Comparison of ENCODE assay signal across 10 cellular contexts in the genomic region with DNA sequence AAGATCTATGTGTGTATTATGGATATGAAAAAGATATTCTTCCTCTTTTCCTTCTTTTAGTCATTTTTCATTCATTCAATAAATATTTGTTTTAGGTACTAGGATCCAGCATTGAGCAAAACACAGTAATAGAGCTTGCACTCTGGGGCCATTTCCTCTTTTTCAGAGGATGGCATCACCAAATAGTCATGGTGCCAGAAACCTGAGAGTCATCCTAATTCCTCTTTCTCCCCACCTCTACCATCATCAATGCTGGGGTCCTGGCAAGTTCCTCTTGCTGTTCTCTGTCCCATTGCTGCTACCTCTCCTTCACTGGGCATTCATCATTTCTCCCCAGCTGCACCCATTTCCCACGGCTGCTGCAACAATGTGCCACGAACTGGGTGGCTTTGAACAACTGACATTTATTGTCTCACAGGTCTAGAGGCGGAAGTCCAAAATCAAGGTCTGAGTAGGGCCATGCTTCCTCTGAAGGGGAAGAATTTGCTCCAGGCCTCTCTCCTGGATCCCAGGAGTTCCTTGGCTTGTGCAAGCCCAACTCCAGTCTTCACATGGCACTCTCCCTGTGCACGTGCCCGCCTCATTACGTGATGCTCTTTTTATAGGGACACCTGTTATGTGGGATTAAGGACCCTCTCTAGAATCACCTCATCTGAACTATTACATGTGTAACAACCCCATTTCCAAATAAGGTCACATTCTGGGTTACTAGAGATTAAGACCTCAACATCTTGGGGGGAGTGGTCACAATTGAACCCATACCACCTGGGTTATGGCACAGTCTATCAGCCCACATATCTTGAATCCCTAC. TPM values are rescaled to one million over a fixed set of nuclear protein-coding genes. Genes with fewer than 3 reads are reported as not detected.
DNase-seq lines count a peak whose midpoint lies in the region; ATAC-seq and TF ChIP-seq lines count a peak whose summit lies in the region.
"Had no signal": no experiment of that assay in that cellular context is flagged by ENCODE, and none has a peak within 500 bp of the region (broad histone marks: within the 10 kb centered on the region; RNA-seq: fewer than 3 reads in every experiment).

No MANE protein-coding gene starts in this region.

- H3K27ac ChIP-seq in skin epidermis = peak overlapping the region in 16 of 21 experiments; percentile 15 to 76 (median 56)
- no peak overlapping the region for H3K27ac ChIP-seq in PC-9

- no peaks in the 10 kb centered on the region for H3K27me3 ChIP-seq in PC-9 (ENCODE audit: insufficient read depth, low read depth)

- CTCF ChIA-PET in PC-9 (lab: Charles Lee) = no interaction called here

- H3K36me3 Mint-ChIP-seq in dendritic cell treated with granulocyte-macrophage colony-stimulating factor and Interleukin-4, amounts not matched to agents 40 ng/mL and 50 ng/mL, for 4 days (ENCODE audit: low read depth) = peaks cover 5% of the 10 kb centered on the region
- H3K36me3 Mint-ChIP-seq in stimulated activated effector memory CD8-positive, alpha-beta T cell treated with anti-CD3 and anti-CD28 coated beads, Interleukin-12 subunit alpha, Interleukin-12 subunit beta, amount 100 ng/mL, for 72 hours = no peaks in the 10 kb centered on the region
- H3K36me3 Mint-ChIP-seq: activated naive CD8-positive, alpha-beta T cell treated with anti-CD3 and anti-CD28 coated beads, Interleukin-2, amount 10 ng/mL, durations not matched to agents 7 days and 5 days had no signal

- peaks cover 10% of the 10 kb centered on the region for H3K9me3 Mint-ChIP-seq in dendritic cell treated with granulocyte-macrophage colony-stimulating factor and Interleukin-4, amounts not matched to agents 40 ng/mL and 50 ng/mL, for 4 days
- H3K9me3 Mint-ChIP-seq in stimulated activated effector memory CD8-positive, alpha-beta T cell treated with anti-CD3 and anti-CD28 coated beads, Interleukin-12 subunit alpha, Interleukin-12 subunit beta, amount 100 ng/mL, for 72 hours = no peaks in the 10 kb centered on the region

- peak overlapping the region; percentile 92 for H3K27ac Mint-ChIP-seq in dendritic cell treated with granulocyte-macrophage colony-stimulating factor and Interleukin-4, amounts not matched to agents 40 ng/mL and 50 ng/mL, for 4 days
- no peak overlapping the region for H3K27ac Mint-ChIP-seq in stimulated activated effector memory CD8-positive, alpha-beta T cell treated with anti-CD3 and anti-CD28 coated beads, Interleukin-12 subunit alpha, Interleukin-12 subunit beta, amount 100 ng/mL, for 72 hours
- H3K27ac Mint-ChIP-seq: activated naive CD8-positive, alpha-beta T cell treated with anti-CD3 and anti-CD28 coated beads, Interleukin-2, amount 10 ng/mL, durations not matched to agents 7 days and 5 days had no signal

- no peak overlapping the region for H3K4me2 ChIP-seq in PC-9

- H3K79me2 ChIP-seq in PC-9 (ENCODE audit: low read depth) = no peaks in the 10 kb centered on the region

- H3K4me1 ChIP-seq in PC-9 (replicated peaks; ENCODE audit: insufficient read depth) = no peaks in the 10 kb centered on the region

- H3K9me3 ChIP-seq in PC-9 (ENCODE audit: insufficient read depth, low read depth) = no peaks in the 10 kb centered on the region

- no peak for TF ChIP-seq CTCF in PC-9 (conservative IDR thresholded peaks at IDR 0.05)

- intact Hi-C loops in dendritic cell treated with granulocyte-macrophage colony-stimulating factor and Interleukin-4, amounts not matched to agents 40 ng/mL and 50 ng/mL, for 4 days (cut with micrococcal nuclease) = no loop called here
- intact Hi-C loops in PC-9 (cut with micrococcal nuclease; ENCODE audit: unreplicated experiment) = no loop called here

- POLR2A ChIA-PET in PC-9 (lab: Charles Lee; ENCODE audit: unreplicated experiment) = no interaction called here

- H3K4me3 Mint-ChIP-seq in dendritic cell treated with granulocyte-macrophage colony-stimulating factor and Interleukin-4, amounts not matched to agents 40 ng/mL and 50 ng/mL, for 4 days = peak overlapping the region; percentile 42
- H3K4me3 Mint-ChIP-seq in stimulated activated effector memory CD8-positive, alpha-beta T cell treated with anti-CD3 and anti-CD28 coated beads, Interleukin-12 subunit alpha, Interleukin-12 subunit beta, amount 100 ng/mL, for 72 hours = no peak overlapping the region
- H3K4me3 Mint-ChIP-seq: activated naive CD8-positive, alpha-beta T cell treated with anti-CD3 and anti-CD28 coated beads, Interleukin-2, amount 10 ng/mL, durations not matched to agents 7 days and 5 days had no signal

- no peaks in the 10 kb centered on the region for H3F3A ChIP-seq in PC-9 (ENCODE audit: insufficient read depth, low read depth)

- no peaks in the 10 kb centered on the region for H3K36me3 ChIP-seq in PC-9 (ENCODE audit: low read depth)

- H4K20me1 ChIP-seq in PC-9 (ENCODE audit: insufficient read depth) = no peaks in the 10 kb centered on the region

- BruUV-seq in PC-9 (replicated peaks; lab: Mats Ljungman, UMichigan) = no TSS peak

- peaks cover 70% of the 10 kb centered on the region for H3K4me1 Mint-ChIP-seq in dendritic cell treated with granulocyte-macrophage colony-stimulating factor and Interleukin-4, amounts not matched to agents 40 ng/mL and 50 ng/mL, for 4 days (ENCODE audit: low read depth)
- H3K4me1 Mint-ChIP-seq in stimulated activated effector memory CD8-positive, alpha-beta T cell treated with anti-CD3 and anti-CD28 coated beads, Interleukin-12 subunit alpha, Interleukin-12 subunit beta, amount 100 ng/mL, for 72 hours = peaks cover 6% of the 10 kb centered on the region

- ATAC-seq in GM19463 (IDR thresholded peaks at IDR 0.05; ENCODE audit: unreplicated experiment) = peak; percentile 69
- peak; percentile 82 for ATAC-seq in HG03342 (IDR thresholded peaks at IDR 0.05; ENCODE audit: unreplicated experiment)
- no peak for ATAC-seq in stimulated activated effector memory CD8-positive, alpha-beta T cell treated with anti-CD3 and anti-CD28 coated beads, Interleukin-12 subunit alpha, Interleukin-12 subunit beta, amount 100 ng/mL, for 72 hours

- no peak overlapping the region for H2AFZ ChIP-seq in PC-9

- no peaks in the 10 kb centered on the region; the same call in 1 of the 2 replicates for H3K9me2 ChIP-seq in PC-9 (ENCODE audit: insufficient read depth)

- DNase-seq in PC-9 (no peak), kidney glomerular epithelial cell (lab: John Stamatoyannopoulos, UW) (no peak), NCI-H1436 (lab: John Stamatoyannopoulos, UW) (no peak)
- DNase-seq in stimulated activated effector memory CD8-positive, alpha-beta T cell treated with anti-CD3 and anti-CD28 coated beads, Interleukin-12 subunit alpha, Interleukin-12 subunit beta, amount 100 ng/mL, for 72 hours (ENCODE audit: low spot score in 2 of 2) = no peak
- DNase-seq: activated naive CD8-positive, alpha-beta T cell treated with anti-CD3 and anti-CD28 coated beads, Interleukin-2, amount 10 ng/mL, durations not matched to agents 7 days and 5 days; stimulated activated CD4-positive, alpha-beta T cell treated with anti-CD3 and anti-CD28 coated beads, Interleukin-1b, Interleukin-23, amount 100 ng/mL, for 48 hours had no signal

- no peaks in the 10 kb centered on the region for H3K27me3 Mint-ChIP-seq in dendritic cell treated with granulocyte-macrophage colony-stimulating factor and Interleukin-4, amounts not matched to agents 40 ng/mL and 50 ng/mL, for 4 days

- H3K4me3 ChIP-seq in skin epidermis (no peak overlapping the region), PC-9 (no peak overlapping the region)

RNA-seq across cellular contexts. Expression of a gene that starts 9.5 kb away (rescaled TPM):
- 50.9 and 53.1 TPM in 2 replicates for total RNA-seq in PC-9 (2021)
